Comparison of ENCODE assay signal across 22 cellular contexts in genomic region chr13:44326961-44327360, GRCh38.
"Had no signal": no experiment of that assay in that cellular context is flagged by ENCODE, and none has a peak within 500 bp of the region (broad histone marks: within the 10 kb centered on the region; RNA-seq: fewer than 3 reads in every experiment).

No MANE protein-coding gene starts in this region.

- H3K4me1 ChIP-seq: adrenal gland, Peyer's patch had no signal

- H3K27me3 ChIP-seq: adrenal gland, breast epithelium, Peyer's patch had no signal

- H3K4me3 ChIP-seq: adrenal gland, breast epithelium, Peyer's patch had no signal

- H3K36me3 ChIP-seq: adrenal gland, breast epithelium, Peyer's patch had no signal

- H3K27ac ChIP-seq: adrenal gland, breast epithelium, Peyer's patch had no signal

- H3K9me3 ChIP-seq: adrenal gland, Peyer's patch had no signal

- ATAC-seq: activated CD4-positive, CD25-positive, alpha-beta regulatory T cell treated with anti-CD3 and anti-CD28 coated beads, Interleukin-2, amount 50 U/mL, for 24 hours; activated CD8-positive, alpha-beta T cell treated with anti-CD3 and anti-CD28 coated beads, Interleukin-2, amount 10 ng/mL, durations not matched to agents 7 days and 5 days had no signal

- DNase-seq: activated CD4-positive, alpha-beta T cell treated with anti-CD3 and anti-CD28 coated beads for 48 hours; activated CD4-positive, alpha-beta T cell treated with anti-CD3 and anti-CD28 coated beads, Interleukin-2, amount 50 U/mL, for 4 hours; activated CD8-positive, alpha-beta memory T cell treated with anti-CD3 and anti-CD28 coated beads, Interleukin-2, amount 50 U/mL, for 48 hours; activated CD8-positive, alpha-beta T cell treated with anti-CD3 and anti-CD28 coated beads, Interleukin-2, amount 10 ng/mL, durations not matched to agents 7 days and 5 days; activated naive CD4-positive, alpha-beta T cell treated with anti-CD3 and anti-CD28 coated beads, Interleukin-2, amount 50 U/mL, for 16 hours; activated naive CD8-positive, alpha-beta T cell treated with anti-CD3 and anti-CD28 coated beads, Interleukin-2, amount 10 ng/mL, durations not matched to agents 7 days and 5 days; activated T-cell treated with anti-CD3 and anti-CD28 coated beads, Interleukin-2, amount 50 U/mL, for 1 hour; adrenal gland; aorta; caudate nucleus; Karpas-422; MM.1S; NCI-H1105 treated with DMSO at 0.1 percent for 48 hours; NCI-H1436 treated with DMSO at 0.1 percent for 48 hours; NCI-H187; NCI-H2081; NCI-H446; NCI-H524; Peyer's patch; SHP77 treated with DMSO at 0.1 percent for 48 hours had no signal
